Comparison of ENCODE assay signal across 8 cellular contexts in genomic region chr17:7703584-7704574, GRCh38. TPM values are rescaled to one million over a fixed set of nuclear protein-coding genes. Genes with fewer than 3 reads are reported as not detected.
DNase-seq lines count a peak whose midpoint lies in the region; ATAC-seq and TF ChIP-seq lines count a peak whose summit lies in the region.

No MANE protein-coding gene starts in this region.

- peaks cover 44% of the 10 kb centered on the region for H3K27me3 Mint-ChIP-seq in activated CD8-positive, alpha-beta T cell treated with anti-CD3 and anti-CD28 coated beads for 36 hours

- in situ Hi-C loops in HAP-1 (cut with MboI; ENCODE audit: low sequenced_read_pairs), result no loop called here

- H3K4me1 Mint-ChIP-seq in activated CD8-positive, alpha-beta T cell treated with anti-CD3 and anti-CD28 coated beads for 36 hours (ENCODE audit: low read depth), result peaks cover 14% of the 10 kb centered on the region
- H3K4me1 Mint-ChIP-seq in stimulated activated effector memory CD8-positive, alpha-beta T cell treated with anti-CD3 and anti-CD28 coated beads, Interleukin-12 subunit alpha, Interleukin-12 subunit beta, amount 100 ng/mL, for 72 hours, result peaks cover 31% of the 10 kb centered on the region

- intact Hi-C loops in activated CD8-positive, alpha-beta T cell treated with anti-CD3 and anti-CD28 coated beads for 36 hours (cut with micrococcal nuclease), result no loop called here
- intact Hi-C loops in left cardiac atrium (cut with DNase I), result no loop called here

- DNase-seq in A172 (ENCODE audit: low spot score), result peak; percentile 38
- DNase-seq in HAP-1 (ENCODE audit: low spot score in 2 of 2), result peak; percentile 70 to 84
- peak; percentile 57 for DNase-seq in activated CD8-positive, alpha-beta T cell treated with anti-CD3 and anti-CD28 coated beads for 36 hours
- peak; percentile 50 for DNase-seq in left cardiac atrium
- no peak for DNase-seq in stimulated activated effector memory CD8-positive, alpha-beta T cell treated with anti-CD3 and anti-CD28 coated beads, Interleukin-12 subunit alpha, Interleukin-12 subunit beta, amount 100 ng/mL, for 72 hours (ENCODE audit: low spot score in 2 of 2)
- no peak for DNase-seq in GM10266 (ENCODE audit: extremely low spot score)

- H3K9me3 Mint-ChIP-seq in activated CD8-positive, alpha-beta T cell treated with anti-CD3 and anti-CD28 coated beads for 36 hours, result no peaks in the 10 kb centered on the region
- H3K9me3 Mint-ChIP-seq in stimulated activated effector memory CD8-positive, alpha-beta T cell treated with anti-CD3 and anti-CD28 coated beads, Interleukin-12 subunit alpha, Interleukin-12 subunit beta, amount 100 ng/mL, for 72 hours, result no peaks in the 10 kb centered on the region

- H3K27me3 ChIP-seq in HAP-1 (ENCODE audit: low read depth), result no peaks in the 10 kb centered on the region

- no peak overlapping the region for H3K4me3 Mint-ChIP-seq in activated CD8-positive, alpha-beta T cell treated with anti-CD3 and anti-CD28 coated beads for 36 hours
- peak overlapping the region; percentile 66 for H3K4me3 Mint-ChIP-seq in stimulated activated effector memory CD8-positive, alpha-beta T cell treated with anti-CD3 and anti-CD28 coated beads, Interleukin-12 subunit alpha, Interleukin-12 subunit beta, amount 100 ng/mL, for 72 hours

- H3K36me3 Mint-ChIP-seq in activated CD8-positive, alpha-beta T cell treated with anti-CD3 and anti-CD28 coated beads for 36 hours (ENCODE audit: low read depth), result peaks cover 29% of the 10 kb centered on the region
- peaks cover 33% of the 10 kb centered on the region for H3K36me3 Mint-ChIP-seq in stimulated activated effector memory CD8-positive, alpha-beta T cell treated with anti-CD3 and anti-CD28 coated beads, Interleukin-12 subunit alpha, Interleukin-12 subunit beta, amount 100 ng/mL, for 72 hours

- POLR2A ChIA-PET in activated CD8-positive, alpha-beta T cell treated with anti-CD3 and anti-CD28 coated beads for 36 hours (lab: Charles Lee), result interaction anchor here (1.0 to 5.7 kb wide), 3 partner anchors 16 to 219 kb away, joined by 3 to 54 read pairs (median 3); partner anchors contain the start of genes TP53 and WRAP53

- H3K36me3 ChIP-seq in HAP-1 (replicated peaks), result peaks cover 13% of the 10 kb centered on the region

- H3K4me3 ChIP-seq in HAP-1, result peak overlapping the region; percentile 51

- no peak for TF ChIP-seq CTCF in activated CD8-positive, alpha-beta T cell treated with anti-CD3 and anti-CD28 coated beads for 36 hours (IDR thresholded peaks at IDR 0.05)
- TF ChIP-seq CTCF in GM10266 (IDR thresholded peaks at IDR 0.05; ENCODE audit: control insufficient read depth, insufficient read depth, low read depth, missing control alignments), result no peak

- no peak overlapping the region for H3K27ac Mint-ChIP-seq in activated CD8-positive, alpha-beta T cell treated with anti-CD3 and anti-CD28 coated beads for 36 hours
- peak overlapping the region; percentile 56 for H3K27ac Mint-ChIP-seq in stimulated activated effector memory CD8-positive, alpha-beta T cell treated with anti-CD3 and anti-CD28 coated beads, Interleukin-12 subunit alpha, Interleukin-12 subunit beta, amount 100 ng/mL, for 72 hours

- peaks cover 12% of the 10 kb centered on the region for H3K4me1 ChIP-seq in HAP-1

- peak; percentile 60 for ATAC-seq in activated CD8-positive, alpha-beta T cell treated with anti-CD3 and anti-CD28 coated beads for 36 hours
- ATAC-seq in left cardiac atrium, result peak; percentile 58 to 74
- ATAC-seq in stimulated activated effector memory CD8-positive, alpha-beta T cell treated with anti-CD3 and anti-CD28 coated beads, Interleukin-12 subunit alpha, Interleukin-12 subunit beta, amount 100 ng/mL, for 72 hours, result peak; percentile 46
- ATAC-seq in HG03196 (IDR thresholded peaks at IDR 0.05; ENCODE audit: unreplicated experiment), result no peak
- no peak for ATAC-seq in GM21447 (IDR thresholded peaks at IDR 0.05; ENCODE audit: unreplicated experiment)

- CTCF ChIA-PET in activated CD8-positive, alpha-beta T cell treated with anti-CD3 and anti-CD28 coated beads for 36 hours (lab: Charles Lee), result interaction anchor here (0.9 to 2.4 kb wide), 4 partner anchors 15 to 40 kb away, joined by 3 to 8 read pairs (median 6); partner anchors contain the start of genes TP53 and WRAP53

- no peaks in the 10 kb centered on the region for H3K9me3 ChIP-seq in HAP-1

RNA-seq across cellular contexts. Expression of gene EFNB3, which starts 1.1 kb away (rescaled TPM):
- 7.6 and 11.3 TPM in 2 replicates for total RNA-seq in A172 (2014; rRNA removed; shearing (Covaris generic))
- not detected for total RNA-seq in activated CD8-positive, alpha-beta T cell treated with anti-CD3 and anti-CD28 coated beads for 36 hours
- total RNA-seq in left cardiac atrium, result 1 to 10 TPM; 1.1 to 1.4 TPM

RNA-seq across cellular contexts. Expression of gene DNAH2, which starts 13.7 kb away (rescaled TPM):
- total RNA-seq in A172 (2014; rRNA removed; shearing (Covaris generic)), result 0.17 TPM in 2 replicates
- not detected for total RNA-seq in activated CD8-positive, alpha-beta T cell treated with anti-CD3 and anti-CD28 coated beads for 36 hours
- total RNA-seq in left cardiac atrium, result under 1 TPM; 0.05 to 0.24 TPM

RNA-seq across cellular contexts. Expression of gene WRAP53, which starts 15.6 kb away (rescaled TPM):
- 26.0 and 27.4 TPM in 2 replicates for total RNA-seq in A172 (2014; rRNA removed; shearing (Covaris generic))
- 10 to 100 TPM; 27.5 to 28.6 TPM for total RNA-seq in activated CD8-positive, alpha-beta T cell treated with anti-CD3 and anti-CD28 coated beads for 36 hours
- total RNA-seq in left cardiac atrium, result 1 to 10 TPM; 3.7 to 6.0 TPM

RNA-seq across cellular contexts. Expression of gene TP53, which starts 16.6 kb away (rescaled TPM):
- 99.3 and 107 TPM in 2 replicates for total RNA-seq in A172 (2014; rRNA removed; shearing (Covaris generic))
- 100 to 1,000 TPM; 129 to 138 TPM for total RNA-seq in activated CD8-positive, alpha-beta T cell treated with anti-CD3 and anti-CD28 coated beads for 36 hours
- total RNA-seq in left cardiac atrium, result 10 to 100 TPM; 18.5 to 23.7 TPM

RNA-seq across cellular contexts. Expression of gene ATP1B2, which starts 53.2 kb away (rescaled TPM):
- not detected in 2 replicates for total RNA-seq in A172 (2014; rRNA removed; shearing (Covaris generic))
- under 1 TPM in 1 of 2 experiments, not detected in 1; 0.38 TPM for total RNA-seq in activated CD8-positive, alpha-beta T cell treated with anti-CD3 and anti-CD28 coated beads for 36 hours
- 1 to 10 TPM; 1.8 to 3.7 TPM for total RNA-seq in left cardiac atrium

Comparison
In these comparisons a context has a peak if more than half of its experiments do, and no peak if none do; other contexts are left out.
1. DNase-seq: peak in A172 (single experiment), HAP-1 (2 of 2), activated CD8-positive, alpha-beta T cell treated with anti-CD3 and anti-CD28 coated beads for 36 hours (single experiment) and left cardiac atrium (single experiment); none in stimulated activated effector memory CD8-positive, alpha-beta T cell treated with anti-CD3 and anti-CD28 coated beads, Interleukin-12 subunit alpha, Interleukin-12 subunit beta, amount 100 ng/mL, for 72 hours (0 of 2) and GM10266 (single experiment).
2. ATAC-seq: peak in activated CD8-positive, alpha-beta T cell treated with anti-CD3 and anti-CD28 coated beads for 36 hours (single experiment), left cardiac atrium (2 of 2) and stimulated activated effector memory CD8-positive, alpha-beta T cell treated with anti-CD3 and anti-CD28 coated beads, Interleukin-12 subunit alpha, Interleukin-12 subunit beta, amount 100 ng/mL, for 72 hours (single experiment); none in HG03196 (single experiment) and GM21447 (single experiment).